In the genomic region with DNA sequence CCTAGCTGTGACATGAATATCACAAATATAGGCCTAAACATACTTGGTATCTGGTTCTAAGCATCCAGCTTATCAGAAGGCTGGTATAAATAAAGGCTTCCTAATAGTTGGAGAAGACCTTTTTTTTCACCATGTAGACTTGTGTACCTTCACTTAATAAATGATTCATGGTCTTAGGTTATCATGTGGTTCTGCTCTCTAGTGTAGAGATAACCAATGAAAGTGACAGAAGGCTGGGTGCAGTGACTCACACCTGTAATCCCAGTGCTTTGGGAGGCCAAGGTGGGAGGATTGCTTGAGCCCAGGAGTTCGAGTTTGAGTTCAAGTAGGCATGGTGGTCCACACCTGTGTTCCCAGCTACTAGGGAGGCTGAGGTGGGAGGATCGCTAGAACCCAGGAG, we compare ENCODE assay signal across 15 cellular contexts. TPM values are rescaled to one million over a fixed set of nuclear protein-coding genes. Genes with fewer than 3 reads are reported as not detected.
DNase-seq lines count a peak whose midpoint lies in the region; TF ChIP-seq lines count a peak whose summit lies in the region.
"Had no signal": no experiment of that assay in that cellular context is flagged by ENCODE, and none has a peak within 500 bp of the region (broad histone marks: within the 10 kb centered on the region; RNA-seq: fewer than 3 reads in every experiment).

No MANE protein-coding gene starts in this region.

- H3K9me3 Mint-ChIP-seq in T-helper 2 cell treated with Interferon-gamma antibody and Interleukin-4, amounts not matched to agents 5 μg/mL and 100 μg/mL, for 36 hours: no peaks in the 10 kb centered on the region
- no peaks in the 10 kb centered on the region for H3K9me3 Mint-ChIP-seq in type B pancreatic cell

- peaks cover 16% of the 10 kb centered on the region for H3K4me1 Mint-ChIP-seq in T-helper 2 cell treated with Interferon-gamma antibody and Interleukin-4, amounts not matched to agents 5 μg/mL and 100 μg/mL, for 36 hours (ENCODE audit: low read depth)
- H3K4me1 Mint-ChIP-seq in type B pancreatic cell (ENCODE audit: unreplicated experiment): peaks cover 11% of the 10 kb centered on the region

- TF ChIP-seq CTCF in type B pancreatic cell (conservative IDR thresholded peaks at IDR 0.05): no peak

- peak overlapping the region; percentile 7 for H3K4me3 Mint-ChIP-seq in T-helper 2 cell treated with Interferon-gamma antibody and Interleukin-4, amounts not matched to agents 5 μg/mL and 100 μg/mL, for 36 hours
- peak overlapping the region; percentile 62 for H3K4me3 Mint-ChIP-seq in type B pancreatic cell

- peaks cover 19% of the 10 kb centered on the region for H3K36me3 Mint-ChIP-seq in T-helper 2 cell treated with Interferon-gamma antibody and Interleukin-4, amounts not matched to agents 5 μg/mL and 100 μg/mL, for 36 hours (ENCODE audit: low read depth)
- peaks cover 18% of the 10 kb centered on the region for H3K36me3 Mint-ChIP-seq in type B pancreatic cell

- DNase-seq in T-helper 2 cell treated with Interferon-gamma antibody and Interleukin-4, amounts not matched to agents 5 μg/mL and 100 μg/mL, for 36 hours (ENCODE audit: low spot score): no peak
- no peak for DNase-seq in T-helper 2 cell
- peak; percentile 12 for DNase-seq in stimulated activated CD4-positive, alpha-beta T cell treated with anti-CD3 and anti-CD28 coated beads, Interleukin-15, amount 100 ng/mL, for 24 hours
- no peak for DNase-seq in stimulated activated CD4-positive, alpha-beta T cell treated with anti-CD3 and anti-CD28 coated beads, Interleukin-12 subunit alpha, Interleukin-12 subunit beta, amount 100 ng/mL, for 4 hours
- peak; percentile 19 for DNase-seq in iris pigment epithelial cell (ENCODE audit: low read depth)
- DNase-seq in type B pancreatic cell (ENCODE audit: extremely low spot score, unreplicated experiment): no peak
- no peak for DNase-seq in OCI-M1 (lab: John Stamatoyannopoulos, UW)
- DNase-seq in NK-92 treated with Interleukin-12 subunit alpha and Interleukin-12 subunit beta, amount 100 ng/mL, for 24 hours (lab: John Stamatoyannopoulos, UW): no peak
- DNase-seq: 8988T; activated effector memory CD4-positive, alpha-beta T cell treated with anti-CD3 and anti-CD28 coated beads, Interleukin-2, amount 50 U/mL, for 16 hours; BE2C; left ventricle myocardium superior; NCI-H1105 treated with DMSO at 0.1 percent for 48 hours; NCI-H510A treated with DMSO at 0.1 percent for 48 hours; right cardiac atrium had no signal

- no peak overlapping the region for H3K27ac Mint-ChIP-seq in T-helper 2 cell treated with Interferon-gamma antibody and Interleukin-4, amounts not matched to agents 5 μg/mL and 100 μg/mL, for 36 hours
- H3K27ac Mint-ChIP-seq in type B pancreatic cell: no peak overlapping the region

- H3K27me3 Mint-ChIP-seq in T-helper 2 cell treated with Interferon-gamma antibody and Interleukin-4, amounts not matched to agents 5 μg/mL and 100 μg/mL, for 36 hours (ENCODE audit: low read depth): no peaks in the 10 kb centered on the region
- no peaks in the 10 kb centered on the region for H3K27me3 Mint-ChIP-seq in type B pancreatic cell

RNA-seq across cellular contexts. Expression of gene DDX19A, which starts 3.1 kb away (rescaled TPM):
- total RNA-seq in type B pancreatic cell (ENCODE audit: low replicate concordance): 41.4 and 52.7 TPM in 2 replicates

RNA-seq across cellular contexts. Expression of gene DDX19B, which starts 50.8 kb away (rescaled TPM):
- 27.4 and 32.2 TPM in 2 replicates for total RNA-seq in type B pancreatic cell (ENCODE audit: low replicate concordance)

Comparison
In these comparisons a context has a peak if more than half of its experiments do, and no peak if none do; other contexts are left out.
1. DNase-seq: peak in stimulated activated CD4-positive, alpha-beta T cell treated with anti-CD3 and anti-CD28 coated beads, Interleukin-15, amount 100 ng/mL, for 24 hours (single experiment) and iris pigment epithelial cell (single experiment); none in T-helper 2 cell treated with Interferon-gamma antibody and Interleukin-4, amounts not matched to agents 5 μg/mL and 100 μg/mL, for 36 hours (single experiment), T-helper 2 cell (0 of 5), stimulated activated CD4-positive, alpha-beta T cell treated with anti-CD3 and anti-CD28 coated beads, Interleukin-12 subunit alpha, Interleukin-12 subunit beta, amount 100 ng/mL, for 4 hours (single experiment), type B pancreatic cell (single experiment), OCI-M1 (single experiment) and NK-92 treated with Interleukin-12 subunit alpha and Interleukin-12 subunit beta, amount 100 ng/mL, for 24 hours (single experiment).